21 cellular contexts compared by ENCODE assay signal in the genomic region with DNA sequence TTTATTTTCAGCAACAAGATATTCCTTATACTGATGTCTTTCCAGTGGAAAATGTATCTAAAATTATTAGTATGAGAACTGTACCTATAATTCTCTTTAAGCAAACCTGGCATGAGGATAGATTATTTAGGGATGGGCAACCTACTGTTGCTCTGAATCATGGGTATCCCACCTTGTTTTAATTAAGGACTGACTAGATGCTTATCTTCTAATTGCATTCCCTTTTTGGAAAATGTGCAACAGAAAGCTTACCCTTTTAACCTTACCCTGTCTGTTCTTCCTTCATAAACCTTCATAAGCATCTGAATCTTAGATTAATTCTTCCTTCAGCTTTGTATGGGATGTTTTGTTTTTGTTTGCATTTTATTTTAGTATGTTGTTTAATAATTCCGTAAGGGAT.
DNase-seq lines count a peak whose midpoint lies in the region; ATAC-seq, FAIRE-seq and TF ChIP-seq lines count a peak whose summit lies in the region.
"Had no signal": no experiment of that assay in that cellular context is flagged by ENCODE, and none has a peak within 500 bp of the region (broad histone marks: within the 10 kb centered on the region; RNA-seq: fewer than 3 reads in every experiment).

No MANE protein-coding gene starts in this region.

- no peak overlapping the region for H3K27ac ChIP-seq in small intestine (ENCODE audit: low read depth in 1 of 2, low read length in 1 of 2)
- H3K27ac ChIP-seq: A549, Peyer's patch had no signal

- H3K36me3 Mint-ChIP-seq in brain (no peaks in the 10 kb centered on the region), memory B cell (peaks cover 17% of the 10 kb centered on the region)

- in situ Hi-C loops in GM13976 (cut with MboI; ENCODE audit: low sequenced_read_pairs, unreplicated experiment): no loop called here

- no peak for FAIRE-seq in small intestine (lab: Jason Lieb, UNC)
- FAIRE-seq: A549 had no signal

- 75 to 91% (median 81%) methylated on average over 1 of the region's 1 CpG for WGBS in small intestine, 3 donors

- H3K27me3 ChIP-seq in neuron (ENCODE audit: insufficient read depth, low read length): no peaks in the 10 kb centered on the region
- no peaks in the 10 kb centered on the region for H3K27me3 ChIP-seq in small intestine (ENCODE audit: control insufficient read depth in 2 of 2, insufficient read depth in 2 of 2, low read length in 2 of 2)
- H3K27me3 ChIP-seq: Peyer's patch had no signal

- H3K36me3 ChIP-seq in neuron (ENCODE audit: insufficient read depth, low read length): no peaks in the 10 kb centered on the region
- no peaks in the 10 kb centered on the region for H3K36me3 ChIP-seq in small intestine (ENCODE audit: control insufficient read depth in 2 of 2, insufficient read depth in 2 of 2, low read length in 2 of 2)
- H3K36me3 ChIP-seq: Peyer's patch had no signal

- TF ChIP-seq CTCF in brain (conservative IDR thresholded peaks at IDR 0.05): no peak
- no peak for TF ChIP-seq CTCF in GM13976 (IDR thresholded peaks at IDR 0.05; ENCODE audit: borderline replicate concordance, control extremely low read depth, extremely low read depth, insufficient read depth, missing control alignments)

- DNase-seq in RPMI7951 (ENCODE audit: low read depth): peak; percentile 2
- no peak for DNase-seq in memory B cell (ENCODE audit: low spot score in 2 of 2)
- DNase-seq in SIG-M5 treated with dmso at 0.1 percent for 504 hours (lab: John Stamatoyannopoulos, UW; ENCODE audit: unreplicated experiment): no peak
- DNase-seq in activated CD4-positive, alpha-beta T cell treated with anti-CD3 and anti-CD28 coated beads, Interleukin-2, amount 50 U/mL, for 48 hours: no peak
- no peak for DNase-seq in GM13976 (ENCODE audit: low spot score)
- DNase-seq in small intestine: no peak
- DNase-seq: GF-D8; Kasumi-1; MM.1S; NCI-H1092; NCI-H146; NCI-H2081 treated with DMSO at 0.1 percent for 48 hours; NCI-H748 treated with DMSO at 0.1 percent for 48 hours; NK-92 treated with Interleukin-12 subunit alpha and Interleukin-12 subunit beta, amount 100 ng/mL, for 24 hours; Peyer's patch had no signal

- H3K27ac Mint-ChIP-seq in brain (peak overlapping the region; percentile 12 to 95 (median 88)), memory B cell (peak overlapping the region; percentile 49)
- H3K27ac Mint-ChIP-seq: GM23338 had no signal

- H3K4me1 Mint-ChIP-seq in brain (peaks cover 39% of the 10 kb centered on the region), memory B cell (no peaks in the 10 kb centered on the region)
- H3K4me1 Mint-ChIP-seq: CD4-positive, alpha-beta memory T cell; GM23338 had no signal

- H3K9me3 Mint-ChIP-seq in brain: peaks cover 0 to 2% (median 0%) of the 10 kb centered on the region in 5 experiments
- no peaks in the 10 kb centered on the region for H3K9me3 Mint-ChIP-seq in memory B cell
- H3K9me3 Mint-ChIP-seq: GM23338 had no signal

- no peak overlapping the region for H3K4me3 ChIP-seq in neuron (ENCODE audit: low read length)
- no peak overlapping the region for H3K4me3 ChIP-seq in small intestine (ENCODE audit: low read depth in 1 of 2, low read length in 2 of 2)
- H3K4me3 ChIP-seq: A549, GM23338, Peyer's patch had no signal

- H3K4me3 Mint-ChIP-seq in brain: peak overlapping the region in 4 of 5 experiments; percentile 28 to 62 (median 45)
- no peak overlapping the region for H3K4me3 Mint-ChIP-seq in memory B cell
- H3K4me3 Mint-ChIP-seq: CD4-positive, alpha-beta memory T cell; GM23338 had no signal

- no peaks in the 10 kb centered on the region for H3K27me3 Mint-ChIP-seq in brain
- no peaks in the 10 kb centered on the region for H3K27me3 Mint-ChIP-seq in memory B cell
- H3K27me3 Mint-ChIP-seq: CD4-positive, alpha-beta memory T cell had no signal

- peak overlapping the region; percentile 76 for H2AFZ ChIP-seq in neuron (ENCODE audit: low read depth, low read length)
- H2AFZ ChIP-seq: GM23338 had no signal

- no peak for ATAC-seq in memory B cell (ENCODE audit: low read depth)
- ATAC-seq: A549, GM23338, Right ventricle myocardium inferior had no signal

- H3K4me1 ChIP-seq in neuron (ENCODE audit: insufficient read depth, low read length): peaks cover 17% of the 10 kb centered on the region
- no peaks in the 10 kb centered on the region for H3K4me1 ChIP-seq in small intestine (ENCODE audit: control insufficient read depth in 2 of 2, insufficient read depth in 1 of 2, low read depth in 1 of 2, low read length in 1 of 2)
- H3K4me1 ChIP-seq: A549, Peyer's patch had no signal

- H3K9me3 ChIP-seq in neuron (ENCODE audit: low read length) (no peaks in the 10 kb centered on the region), small intestine (ENCODE audit: control insufficient read depth, low read depth) (no peaks in the 10 kb centered on the region)
- H3K9me3 ChIP-seq: A549, Peyer's patch had no signal
